ENCODE assay signal across 8 cellular contexts in the genomic region with DNA sequence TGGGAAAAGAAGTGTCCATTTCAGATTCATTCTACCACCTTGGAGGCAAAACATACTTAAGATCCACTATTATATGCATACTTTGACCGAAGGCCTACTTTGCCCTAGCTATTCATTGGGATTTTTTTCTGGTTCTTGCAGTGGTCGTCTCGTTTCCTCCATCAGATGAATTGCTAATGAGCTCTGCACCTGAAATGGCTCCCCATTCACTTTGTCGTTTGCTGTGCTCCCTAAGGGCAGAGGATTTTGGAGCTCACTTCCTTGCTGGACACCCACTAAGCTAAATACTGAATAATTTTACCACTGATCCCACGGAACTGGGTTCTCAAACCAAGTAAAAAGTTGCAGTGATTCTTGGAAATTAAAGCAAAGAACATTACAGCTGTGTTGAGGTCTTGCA. TPM values are rescaled to one million over a fixed set of nuclear protein-coding genes. Genes with fewer than 3 reads are reported as not detected.
A peak's percentile ranks its signal among the peaks of the same experiment; 100 is the strongest.
DNase-seq lines count a peak whose midpoint lies in the region; FAIRE-seq and TF ChIP-seq lines count a peak whose summit lies in the region.

No MANE protein-coding gene starts in this region.

- H3K4me3 ChIP-seq in AG04449 (ENCODE audit: low read depth, low read length) = peak overlapping the region; percentile 75
- peak overlapping the region; percentile 98 for H3K4me3 ChIP-seq in HUES64 (ENCODE audit: low read length)
- peak overlapping the region; percentile 86 for H3K4me3 ChIP-seq in bronchial epithelial cell (ENCODE audit: low read depth, low read length)
- H3K4me3 ChIP-seq in muscle layer of colon (ENCODE audit: low read depth in 1 of 2, low read length in 2 of 2) = peak overlapping the region in 1 of 2 donors; percentile 90

- WGBS in HUES64 = 16% methylated on average over 5 of the region's 5 CpGs

- peaks cover 4% of the 10 kb centered on the region for H3K36me3 ChIP-seq in HUES64 (ENCODE audit: insufficient read depth, low read length)
- no peaks in the 10 kb centered on the region for H3K36me3 ChIP-seq in bronchial epithelial cell (ENCODE audit: control insufficient read depth, insufficient read depth, low read length)
- H3K36me3 ChIP-seq in muscle layer of colon (ENCODE audit: insufficient read depth, low read length) = peaks cover 1% of the 10 kb centered on the region

- DNase-seq in AG04449 (ENCODE audit: low read depth, low spot score) (no peak), bronchial epithelial cell (ENCODE audit: low read depth) (no peak), anterior cingulate cortex (lab: John Stamatoyannopoulos, UW) (no peak), mucosa of gallbladder (ENCODE audit: low spot score) (no peak), activated gamma-delta T cell (lab: John Stamatoyannopoulos, UW) (no peak), COR-L47 (lab: John Stamatoyannopoulos, UW) (no peak)

- H3K4me1 ChIP-seq in HUES64 (ENCODE audit: insufficient read depth, low read length) (peaks cover 18% of the 10 kb centered on the region), muscle layer of colon (ENCODE audit: insufficient read depth, low read length) (peaks cover 26% of the 10 kb centered on the region)

- H3K27me3 ChIP-seq in HUES64 (ENCODE audit: insufficient read depth, low read length) (no peaks in the 10 kb centered on the region), bronchial epithelial cell (ENCODE audit: control insufficient read depth, insufficient read depth, low read length) (no peaks in the 10 kb centered on the region), muscle layer of colon (ENCODE audit: control insufficient read depth in 1 of 2, insufficient read depth in 2 of 2, low read length in 2 of 2) (no peaks in the 10 kb centered on the region)

- CTCF ChIA-PET in AG04449 (lab: Yijun Ruan, JAX) = interaction anchor here (1.4 to 7.9 kb wide), 8 partner anchors 11 to 175 kb away, joined by 3 to 267 read pairs (median 23); a partner anchor contains a TSS

- peak overlapping the region; percentile 95; the same call in 1 of the 2 replicates for H3K9ac ChIP-seq in HUES64 (ENCODE audit: low read depth, low read length)
- peak overlapping the region; percentile 62 for H3K9ac ChIP-seq in muscle layer of colon (ENCODE audit: low read length)

- TF ChIP-seq CTCF in AG04449 (IDR thresholded peaks at IDR 0.05; ENCODE audit: insufficient read depth, low read length, missing control alignments) = no peak
- no peak for TF ChIP-seq CTCF in bronchial epithelial cell (IDR thresholded peaks at IDR 0.05; ENCODE audit: insufficient read depth, low read length, severe bottlenecking)

- H3K9me3 ChIP-seq in HUES64 (ENCODE audit: insufficient read depth, low read depth, low read length) (peaks cover 5% of the 10 kb centered on the region; the same call in 1 of the 2 replicates), muscle layer of colon (ENCODE audit: low read length) (no peaks in the 10 kb centered on the region)

- no peak for FAIRE-seq in bronchial epithelial cell (lab: Jason Lieb, UNC)

- peak overlapping the region; percentile 91; the same call in 1 of the 2 replicates for H3K27ac ChIP-seq in HUES64 (ENCODE audit: low read depth, low read length)
- no peak overlapping the region for H3K27ac ChIP-seq in muscle layer of colon (ENCODE audit: low read depth, low read length)

- POLR2A ChIA-PET in AG04449 (lab: Yijun Ruan, JAX) = interaction anchor here (1.4 to 9.0 kb wide), 2 partner anchors 16 to 111 kb away, joined by 4 to 121 read pairs; a partner anchor contains a TSS

RNA-seq across cellular contexts. Expression of a gene that starts 1.9 kb away (rescaled TPM):
- polyA plus RNA-seq in HUES64 (2013, experiment 1 of 2) = 44.0 TPM
- polyA plus RNA-seq in HUES64 (2013, experiment 2 of 2) = 48.5 TPM
- total RNA-seq in bronchial epithelial cell = 42.4 and 44.5 TPM in 2 replicates
- 65.8 TPM for total RNA-seq in mucosa of gallbladder

RNA-seq across cellular contexts. Expression of a gene that starts 16.3 kb away (rescaled TPM):
- polyA plus RNA-seq in HUES64 (2013, experiment 1 of 2) = 37.5 TPM
- 38.6 TPM for polyA plus RNA-seq in HUES64 (2013, experiment 2 of 2)
- 10.3 and 17.7 TPM in 2 replicates for total RNA-seq in bronchial epithelial cell
- 29.2 TPM for total RNA-seq in mucosa of gallbladder

RNA-seq across cellular contexts. Expression of a gene that starts 22.8 kb away (rescaled TPM):
- polyA plus RNA-seq in HUES64 (2013, experiment 1 of 2) = 19.5 TPM
- 22.8 TPM for polyA plus RNA-seq in HUES64 (2013, experiment 2 of 2)
- total RNA-seq in bronchial epithelial cell (0.26 TPM in 2 replicates), mucosa of gallbladder (0.37 TPM)
